27 cellular contexts compared by ENCODE assay signal in the genomic region with DNA sequence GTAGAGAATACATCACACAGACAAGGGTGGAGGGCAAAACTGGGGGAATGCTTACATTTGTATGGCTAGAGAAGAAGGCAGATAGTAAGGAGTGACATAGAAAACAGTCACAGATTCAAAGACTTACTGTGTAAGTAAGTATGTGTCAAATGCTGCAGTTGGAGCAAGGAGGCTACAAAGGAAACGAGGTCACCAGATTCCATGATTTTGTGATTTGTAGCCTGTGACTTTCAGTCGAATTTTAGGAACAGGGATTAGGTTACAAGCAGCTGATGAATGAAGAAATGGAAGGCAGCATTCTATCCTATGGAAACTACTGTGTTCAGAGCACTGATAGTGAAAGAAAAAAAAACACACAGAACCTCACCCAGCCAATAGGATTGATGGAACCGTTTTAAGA.
DNase-seq lines count a peak whose midpoint lies in the region; ATAC-seq, FAIRE-seq and TF ChIP-seq lines count a peak whose summit lies in the region.
"Had no signal": no experiment of that assay in that cellular context is flagged by ENCODE, and none has a peak within 500 bp of the region (broad histone marks: within the 10 kb centered on the region; RNA-seq: fewer than 3 reads in every experiment).

No MANE protein-coding gene starts in this region.

- H3K4me3 ChIP-seq in fibroblast of villous mesenchyme (ENCODE audit: low read depth, low read length) (no peak overlapping the region), kidney (ENCODE audit: low read length in 2 of 2) (no peak overlapping the region)
- H3K4me3 ChIP-seq: BLaER1 treated with 17β-estradiol and CSF1 and Interleukin-3, amounts not matched to agents 10 nM and 100 nM; gastroesophageal sphincter; ovary; Peyer's patch; right atrium auricular region; suprapubic skin had no signal

- no peak for DNase-seq in activated naive CD4-positive, alpha-beta T cell treated with Interleukin-2 at 50 U/mL for 16 hours
- DNase-seq in WTC11 (ENCODE audit: low spot score) (no peak), fibroblast of villous mesenchyme (ENCODE audit: low read depth) (peak; percentile 16), stromal cell of bone marrow (ENCODE audit: low read depth) (peak; percentile 11), NCI-H2227 treated with DMSO at 0.1 percent for 48 hours (lab: John Stamatoyannopoulos, UW) (no peak), cerebellar cortex (ENCODE audit: low spot score) (no peak), kidney (no peak)
- DNase-seq: activated CD8-positive, alpha-beta T cell treated with anti-CD3 and anti-CD28 coated beads, Interleukin-2, amount 10 ng/mL, durations not matched to agents 7 days and 5 days; activated naive CD8-positive, alpha-beta T cell treated with anti-CD3 and anti-CD28 coated beads, Interleukin-2, amount 10 ng/mL, durations not matched to agents 7 days and 5 days; activated T-cell treated with anti-CD3 and anti-CD28 coated beads, Interleukin-2, amount 50 U/mL, for 48 hours; naive thymus-derived CD8-positive, alpha-beta T cell; NCI-H1694 treated with DMSO at 0.1 percent for 48 hours; NCI-H446; ovary; Peyer's patch; SK-N-SH; T1000 had no signal

- CTCF ChIA-PET in WTC11 (lab: Charles Lee): no interaction called here

- H3K27me3 Mint-ChIP-seq in activated naive CD4-positive, alpha-beta T cell treated with anti-CD3 and anti-CD28 coated beads, Interleukin-2, amount 50 U/mL, for 24 hours: no peaks in the 10 kb centered on the region
- peaks cover 35% of the 10 kb centered on the region for H3K27me3 Mint-ChIP-seq in WTC11 (ENCODE audit: low read depth)
- H3K27me3 Mint-ChIP-seq: activated naive CD8-positive, alpha-beta T cell treated with anti-CD3 and anti-CD28 coated beads, Interleukin-2, amount 10 ng/mL, durations not matched to agents 7 days and 5 days; naive thymus-derived CD8-positive, alpha-beta T cell had no signal

- no peaks in the 10 kb centered on the region for H3K4me1 ChIP-seq in kidney (ENCODE audit: control insufficient read depth in 1 of 2, insufficient read depth in 1 of 2, low read depth in 1 of 2, low read length in 2 of 2)
- H3K4me1 ChIP-seq: BLaER1 treated with 17β-estradiol and CSF1 and Interleukin-3, amounts not matched to agents 10 nM and 100 nM; gastroesophageal sphincter; Peyer's patch; right atrium auricular region; suprapubic skin had no signal

- intact Hi-C loops in kidney (cut with DNase I): no loop called here

- POLR2A ChIA-PET in WTC11 (lab: Charles Lee): no interaction called here

- peak; percentile 49 for ATAC-seq in WTC11
- ATAC-seq: activated CD8-positive, alpha-beta T cell treated with anti-CD3 and anti-CD28 coated beads, Interleukin-2, amount 10 ng/mL, durations not matched to agents 7 days and 5 days; gastroesophageal sphincter; naive thymus-derived CD8-positive, alpha-beta T cell had no signal

- no peak overlapping the region for H3K9ac ChIP-seq in kidney (ENCODE audit: low read length in 2 of 2)
- H3K9ac ChIP-seq: BLaER1 treated with 17β-estradiol and CSF1 and Interleukin-3, amounts not matched to agents 10 nM and 100 nM; SK-N-SH had no signal

- no peak overlapping the region for H3K4me3 Mint-ChIP-seq in activated naive CD4-positive, alpha-beta T cell treated with anti-CD3 and anti-CD28 coated beads, Interleukin-2, amount 50 U/mL, for 24 hours
- H3K4me3 Mint-ChIP-seq in WTC11: 0 out of 2 replicates have a peak overlapping the region, but pooled peaks have one; percentile 4
- H3K4me3 Mint-ChIP-seq: activated CD8-positive, alpha-beta T cell treated with anti-CD3 and anti-CD28 coated beads, Interleukin-2, amount 10 ng/mL, durations not matched to agents 7 days and 5 days; activated naive CD8-positive, alpha-beta T cell treated with anti-CD3 and anti-CD28 coated beads, Interleukin-2, amount 10 ng/mL, durations not matched to agents 7 days and 5 days; brain; memory B cell; naive thymus-derived CD8-positive, alpha-beta T cell had no signal

- no peak for TF ChIP-seq CTCF in WTC11 (IDR thresholded peaks at IDR 0.05)
- no peak for TF ChIP-seq CTCF in fibroblast of villous mesenchyme (IDR thresholded peaks at IDR 0.05; ENCODE audit: insufficient read depth, low read depth, low read length)
- TF ChIP-seq CTCF in kidney (IDR thresholded peaks at IDR 0.05; ENCODE audit: borderline replicate concordance, extremely low read depth, insufficient read depth): no peak

- H3K36me3 Mint-ChIP-seq in activated naive CD4-positive, alpha-beta T cell treated with anti-CD3 and anti-CD28 coated beads, Interleukin-2, amount 50 U/mL, for 24 hours: peaks cover 21% of the 10 kb centered on the region
- no peaks in the 10 kb centered on the region for H3K36me3 Mint-ChIP-seq in WTC11
- H3K36me3 Mint-ChIP-seq: brain, memory B cell had no signal

- FAIRE-seq in kidney (lab: Jason Lieb, UNC): no peak
- FAIRE-seq: A204.1, endothelial cell of umbilical vein, G401.6 had no signal

- H3K4me1 Mint-ChIP-seq in activated naive CD4-positive, alpha-beta T cell treated with anti-CD3 and anti-CD28 coated beads, Interleukin-2, amount 50 U/mL, for 24 hours: peaks cover 69% of the 10 kb centered on the region
- peaks cover 32% of the 10 kb centered on the region for H3K4me1 Mint-ChIP-seq in WTC11
- H3K4me1 Mint-ChIP-seq: brain, memory B cell had no signal

- peak overlapping the region; percentile 9 for H3K27ac Mint-ChIP-seq in activated naive CD4-positive, alpha-beta T cell treated with anti-CD3 and anti-CD28 coated beads, Interleukin-2, amount 50 U/mL, for 24 hours
- no peak overlapping the region for H3K27ac Mint-ChIP-seq in WTC11
- H3K27ac Mint-ChIP-seq: activated CD8-positive, alpha-beta T cell treated with anti-CD3 and anti-CD28 coated beads, Interleukin-2, amount 10 ng/mL, durations not matched to agents 7 days and 5 days; activated naive CD8-positive, alpha-beta T cell treated with anti-CD3 and anti-CD28 coated beads, Interleukin-2, amount 10 ng/mL, durations not matched to agents 7 days and 5 days; brain; memory B cell had no signal

- no peaks in the 10 kb centered on the region for H3K36me3 ChIP-seq in kidney (ENCODE audit: control insufficient read depth in 1 of 2, insufficient read depth in 2 of 2, low read length in 2 of 2)
- H3K36me3 ChIP-seq: BLaER1 treated with 17β-estradiol and CSF1 and Interleukin-3, amounts not matched to agents 10 nM and 100 nM; gastroesophageal sphincter; ovary; Peyer's patch; right atrium auricular region; suprapubic skin had no signal

- no peak overlapping the region for H3K27ac ChIP-seq in kidney (ENCODE audit: low read depth in 2 of 2, low read length in 2 of 2)
- H3K27ac ChIP-seq: BLaER1 treated with 17β-estradiol and CSF1 and Interleukin-3, amounts not matched to agents 10 nM and 100 nM; gastroesophageal sphincter; ovary; Peyer's patch; right atrium auricular region; suprapubic skin had no signal

- H3K9me3 Mint-ChIP-seq in activated naive CD4-positive, alpha-beta T cell treated with anti-CD3 and anti-CD28 coated beads, Interleukin-2, amount 50 U/mL, for 24 hours: no peaks in the 10 kb centered on the region
- no peaks in the 10 kb centered on the region for H3K9me3 Mint-ChIP-seq in WTC11
- H3K9me3 Mint-ChIP-seq: activated naive CD8-positive, alpha-beta T cell treated with anti-CD3 and anti-CD28 coated beads, Interleukin-2, amount 10 ng/mL, durations not matched to agents 7 days and 5 days; brain; naive thymus-derived CD8-positive, alpha-beta T cell had no signal

- no peaks in the 10 kb centered on the region for H3K9me3 ChIP-seq in kidney (ENCODE audit: control insufficient read depth in 1 of 2, low read length in 2 of 2)
- H3K9me3 ChIP-seq: BLaER1 treated with 17β-estradiol and CSF1 and Interleukin-3, amounts not matched to agents 10 nM and 100 nM; gastroesophageal sphincter; ovary; Peyer's patch; right atrium auricular region; SK-N-SH; suprapubic skin had no signal

TF ChIP-seq in WTC11, 78 proteins besides CTCF, POLR2A, EP300 and RAD21 (continues in another document):
- TF ChIP-seq MYBL2 (CRISPR knock-in tag; IDR thresholded peaks at IDR 0.05): no peak
- TF ChIP-seq ATF1 (CRISPR knock-in tag; IDR thresholded peaks at IDR 0.05): no peak
- no peak for TF ChIP-seq HMGA2 (CRISPR knock-in tag; IDR thresholded peaks at IDR 0.05)
- TF ChIP-seq GRHL2 (CRISPR knock-in tag; IDR thresholded peaks at IDR 0.05; ENCODE audit: insufficient replicate concordance, severe bottlenecking): no peak
- TF ChIP-seq ZNF219 (CRISPR knock-in tag; IDR thresholded peaks at IDR 0.05; ENCODE audit: borderline replicate concordance): no peak
- TF ChIP-seq, protein P1, sequence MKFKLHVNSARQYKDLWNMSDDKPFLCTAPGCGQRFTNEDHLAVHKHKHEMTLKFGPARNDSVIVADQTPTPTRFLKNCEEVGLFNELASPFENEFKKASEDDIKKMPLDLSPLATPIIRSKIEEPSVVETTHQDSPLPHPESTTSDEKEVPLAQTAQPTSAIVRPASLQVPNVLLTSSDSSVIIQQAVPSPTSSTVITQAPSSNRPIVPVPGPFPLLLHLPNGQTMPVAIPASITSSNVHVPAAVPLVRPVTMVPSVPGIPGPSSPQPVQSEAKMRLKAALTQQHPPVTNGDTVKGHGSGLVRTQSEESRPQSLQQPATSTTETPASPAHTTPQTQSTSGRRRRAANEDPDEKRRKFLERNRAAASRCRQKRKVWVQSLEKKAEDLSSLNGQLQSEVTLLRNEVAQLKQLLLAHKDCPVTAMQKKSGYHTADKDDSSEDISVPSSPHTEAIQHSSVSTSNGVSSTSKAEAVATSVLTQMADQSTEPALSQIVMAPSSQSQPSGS (CRISPR knock-in tag; IDR thresholded peaks at IDR 0.05; ENCODE audit: borderline replicate concordance, low read depth): no peak
- TF ChIP-seq ZNF416 (CRISPR knock-in tag; IDR thresholded peaks at IDR 0.05): no peak
- TF ChIP-seq, protein P2, sequence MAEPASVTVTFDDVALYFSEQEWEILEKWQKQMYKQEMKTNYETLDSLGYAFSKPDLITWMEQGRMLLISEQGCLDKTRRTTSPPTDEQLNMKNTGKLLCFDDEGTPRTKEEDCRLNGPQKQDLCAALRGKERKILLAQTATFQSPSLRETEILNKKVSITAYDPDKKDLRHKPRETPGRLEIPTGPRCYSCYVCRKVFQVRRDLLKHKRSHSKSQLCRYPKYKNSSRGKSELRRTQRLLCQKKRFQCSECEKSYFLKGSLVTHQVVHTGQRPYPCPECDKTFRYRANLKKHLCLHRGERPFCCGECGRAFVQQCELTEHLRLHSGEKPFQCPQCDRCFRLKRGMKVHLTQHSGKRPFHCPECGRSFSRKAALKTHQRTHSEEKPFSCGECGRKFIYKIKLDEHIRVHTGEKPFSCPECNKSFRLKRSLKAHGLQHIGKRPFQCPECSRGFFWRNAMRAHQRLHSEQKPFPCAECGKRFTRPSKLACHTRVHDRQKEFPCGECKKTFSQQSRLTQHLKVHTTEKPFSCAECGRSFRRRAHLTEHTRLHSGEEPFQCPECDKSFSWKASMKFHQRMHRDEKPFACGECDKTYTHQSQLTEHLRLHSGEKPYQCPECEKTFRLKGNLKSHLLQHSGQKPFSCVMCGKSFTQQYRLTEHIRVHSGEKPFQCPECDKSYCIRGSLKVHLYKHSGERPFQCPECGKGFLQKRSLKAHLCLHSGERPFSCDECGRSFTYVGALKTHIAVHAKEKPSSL (CRISPR knock-in tag; conservative IDR thresholded peaks at IDR 0.05): no peak

Comparison
In these comparisons a context has a peak if more than half of its experiments do, and no peak if none do; other contexts are left out.
1. DNase-seq: peak in fibroblast of villous mesenchyme (single experiment) and stromal cell of bone marrow (single experiment); none in activated naive CD4-positive, alpha-beta T cell treated with Interleukin-2 at 50 U/mL for 16 hours (single experiment), WTC11 (single experiment), NCI-H2227 treated with DMSO at 0.1 percent for 48 hours (single experiment), cerebellar cortex (single experiment) and kidney (single experiment).